In genomic region chr9:134443169-134444039, GRCh38 we compare ENCODE assay signal across 1 cellular context.
TF ChIP-seq lines count a peak whose summit lies in the region.

No MANE protein-coding gene starts in this region.

TF ChIP-seq in HepG2, 621 proteins besides CTCF, POLR2A, EP300 and RAD21 (continued from another document and continues in another):
- TF ChIP-seq ZBTB33 (CRISPR knock-in tag; IDR thresholded peaks at IDR 0.05) (peak; percentile 58; the same call in 1 of the 2 replicates), ZNF577 (CRISPR knock-in tag; IDR thresholded peaks at IDR 0.05; ENCODE audit: borderline replicate concordance, low read depth) (no peak), ZUFSP (CRISPR knock-in tag; IDR thresholded peaks at IDR 0.05; ENCODE audit: borderline replicate concordance) (no peak), ZKSCAN8 (CRISPR knock-in tag; IDR thresholded peaks at IDR 0.05; ENCODE audit: borderline replicate concordance) (0 out of 2 replicates have a peak, but pooled peaks have one; percentile 68), FUBP1 (CRISPR knock-in tag; IDR thresholded peaks at IDR 0.05; ENCODE audit: borderline replicate concordance) (no peak), ZNF609 (CRISPR knock-in tag; IDR thresholded peaks at IDR 0.05; ENCODE audit: borderline replicate concordance) (no peak), ZNF761 (CRISPR knock-in tag; conservative IDR thresholded peaks at IDR 0.05) (0 out of 2 replicates have a peak, but pooled peaks have one; percentile 34), UBTF (CRISPR knock-in tag; IDR thresholded peaks at IDR 0.05) (no peak; the same call in 1 of the 2 replicates), ZNF800 (CRISPR knock-in tag; IDR thresholded peaks at IDR 0.05) (no peak), AGO2 (optimal IDR thresholded peaks at IDR 0.05; ENCODE audit: low read depth, low read length) (no peak), GFI1 (CRISPR knock-in tag; IDR thresholded peaks at IDR 0.05; ENCODE audit: borderline replicate concordance) (peak; percentile 49; the same call in 1 of the 2 replicates), MIER2 (CRISPR knock-in tag; IDR thresholded peaks at IDR 0.05) (no peak), PAX8 (CRISPR knock-in tag; IDR thresholded peaks at IDR 0.05; ENCODE audit: borderline replicate concordance) (no peak), ZNF274 (CRISPR knock-in tag; IDR thresholded peaks at IDR 0.05) (0 out of 2 replicates have a peak, but pooled peaks have one; percentile 70), ZSCAN9 (CRISPR knock-in tag; IDR thresholded peaks at IDR 0.05; ENCODE audit: borderline replicate concordance) (no peak), ZNF547 (CRISPR knock-in tag; IDR thresholded peaks at IDR 0.05) (peak; percentile 87), ZNF792 (CRISPR knock-in tag; IDR thresholded peaks at IDR 0.05) (no peak), HBP1 (CRISPR knock-in tag; IDR thresholded peaks at IDR 0.05; ENCODE audit: low read depth) (no peak), HDAC2 (CRISPR knock-in tag; IDR thresholded peaks at IDR 0.05) (peak; percentile 41; the same call in 1 of the 2 replicates), ZNF367 (CRISPR knock-in tag; IDR thresholded peaks at IDR 0.05; ENCODE audit: borderline replicate concordance) (no peak), ZNF580 (CRISPR knock-in tag; IDR thresholded peaks at IDR 0.05; ENCODE audit: borderline replicate concordance, low read depth) (0 out of 2 replicates have a peak, but pooled peaks have one; percentile 48), PHF20 (CRISPR knock-in tag; IDR thresholded peaks at IDR 0.05) (no peak), ZSCAN25 (CRISPR knock-in tag; IDR thresholded peaks at IDR 0.05) (peak; percentile 81), ATF2 (CRISPR knock-in tag; IDR thresholded peaks at IDR 0.05) (0 out of 2 replicates have a peak, but pooled peaks have one; percentile 26), ZNF746 (CRISPR knock-in tag; IDR thresholded peaks at IDR 0.05) (no peak), ZNF749 (CRISPR knock-in tag; IDR thresholded peaks at IDR 0.05; ENCODE audit: borderline replicate concordance) (no peak)
